In the genomic region with DNA sequence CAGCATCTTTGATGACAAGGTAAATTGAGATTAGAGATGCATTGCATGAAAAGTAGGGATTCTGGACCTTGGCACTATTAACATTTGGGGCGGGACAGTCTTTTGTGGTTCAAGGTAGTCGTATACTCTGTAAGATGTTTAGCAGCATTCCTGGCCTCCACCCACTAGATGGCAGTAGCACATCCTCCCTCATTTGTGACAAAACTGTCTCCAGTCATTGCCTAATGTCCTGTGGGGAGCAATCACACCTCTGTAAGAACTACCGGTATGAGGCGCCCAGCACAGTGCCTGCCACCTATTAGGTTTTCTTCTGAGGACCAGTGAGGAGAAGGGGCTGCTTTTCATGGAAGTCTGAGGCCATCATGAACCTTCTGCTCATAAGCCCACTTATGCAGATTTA, we compare ENCODE assay signal across 9 cellular contexts.
DNase-seq lines count a peak whose midpoint lies in the region; ATAC-seq, FAIRE-seq and TF ChIP-seq lines count a peak whose summit lies in the region.
"Had no signal": no experiment of that assay in that cellular context is flagged by ENCODE, and none has a peak within 500 bp of the region (broad histone marks: within the 10 kb centered on the region; RNA-seq: fewer than 3 reads in every experiment).

No MANE protein-coding gene starts in this region.

- no peak for TF ChIP-seq RAD21 in GM12878 (IDR thresholded peaks at IDR 0.05; ENCODE audit: insufficient read depth, low read depth, low read length)

- H3K9me3 ChIP-seq in GM12878 (replicated peaks; ENCODE audit: control insufficient read depth, insufficient read depth, low read length) (no peaks in the 10 kb centered on the region; the same call in 2 of the 3 replicates), smooth muscle cell (replicated peaks; ENCODE audit: low read depth) (no peaks in the 10 kb centered on the region)
- H3K9me3 ChIP-seq: BLaER1 treated with 17β-estradiol and CSF1 and Interleukin-3, amounts not matched to agents 10 nM and 100 nM had no signal

- peak; percentile 21 for DNase-seq in activated CD4-positive, alpha-beta T cell treated with anti-CD3 and anti-CD28 coated beads for 48 hours
- DNase-seq in activated CD4-positive, alpha-beta T cell treated with anti-CD3 and anti-CD28 coated beads for 1 hour, result no peak
- DNase-seq in Jurkat, Clone E6-1 (ENCODE audit: low read depth, low spot score), result peak; percentile 37
- DNase-seq in GM12878 (ENCODE audit: low read depth, low spot score) (no peak), smooth muscle cell (lab: John Stamatoyannopoulos, UW; ENCODE audit: unreplicated experiment) (no peak), NOMO-1 treated with DMSO at 0.1 percent for 48 hours (lab: John Stamatoyannopoulos, UW; ENCODE audit: unreplicated experiment) (no peak), omental fat pad (ENCODE audit: low spot score) (no peak)

- H3F3A ChIP-seq in smooth muscle cell (ENCODE audit: low read depth), result no peaks in the 10 kb centered on the region

- no peak for FAIRE-seq in GM12878 (lab: Jason Lieb, UNC)

- CTCF ChIA-PET in GM12878 (lab: Yijun Ruan, JAX), result interaction anchor here (1.3 kb wide), 1 partner anchor 237 kb away, joined by 3 read pairs; no protein-coding TSS in a partner anchor

- intact Hi-C loops in GM12878 (cut with micrococcal nuclease; ENCODE audit: unreplicated experiment), result no loop called here

- no peak overlapping the region for H2AFZ ChIP-seq in GM12878 (ENCODE audit: control insufficient read depth, low read depth, low read length)
- H2AFZ ChIP-seq in smooth muscle cell (ENCODE audit: low read depth), result no peak overlapping the region

- 67% methylated on average over 4 of the region's 4 CpGs for WGBS in GM12878 (ENCODE audit: insufficient coverage, insufficient replicate concordance, low lambda C conversion rate, missing lambda C conversion rate)
- WGBS in smooth muscle cell (ENCODE audit: low lambda C conversion rate), result 91% methylated on average over 4 of the region's 4 CpGs

- H4K20me1 ChIP-seq in GM12878 (ENCODE audit: control insufficient read depth, insufficient read depth) (no peaks in the 10 kb centered on the region), smooth muscle cell (ENCODE audit: low read depth) (no peaks in the 10 kb centered on the region)
- H4K20me1 ChIP-seq: BLaER1 treated with 17β-estradiol and CSF1 and Interleukin-3, amounts not matched to agents 10 nM and 100 nM had no signal

- no TSS peak for BruUV-seq in GM12878 (replicated peaks; lab: Mats Ljungman, UMichigan)

- H3K9ac ChIP-seq in GM12878 (ENCODE audit: control insufficient read depth, insufficient read depth, low read length) (no peak overlapping the region), smooth muscle cell (ENCODE audit: low read depth) (no peak overlapping the region)
- H3K9ac ChIP-seq: BLaER1 treated with 17β-estradiol and CSF1 and Interleukin-3, amounts not matched to agents 10 nM and 100 nM had no signal

- H3K79me2 ChIP-seq in GM12878 (ENCODE audit: control insufficient read depth, insufficient read depth, low read length) (no peaks in the 10 kb centered on the region), smooth muscle cell (ENCODE audit: low read depth) (no peaks in the 10 kb centered on the region)

- RAD21 ChIA-PET in GM12878 (lab: Charles Lee; ENCODE audit: unreplicated experiment), result no interaction called here

- POLR2A ChIA-PET in GM12878 (lab: Charles Lee), result no interaction called here

- H3K4me3 ChIP-seq in Jurkat, Clone E6-1 (ENCODE audit: low read length), result no peak overlapping the region
- H3K4me3 ChIP-seq in GM12878 (no peak overlapping the region), smooth muscle cell (no peak overlapping the region)
- H3K4me3 ChIP-seq: BLaER1 treated with 17β-estradiol and CSF1 and Interleukin-3, amounts not matched to agents 10 nM and 100 nM had no signal

- no peaks in the 10 kb centered on the region for H3K27me3 ChIP-seq in GM12878 (replicated peaks in 1 of 2; ENCODE audit: control insufficient read depth in 2 of 2, insufficient read depth in 2 of 2, low read length in 1 of 2)
- no peaks in the 10 kb centered on the region for H3K27me3 ChIP-seq in smooth muscle cell (ENCODE audit: low read depth)
- H3K27me3 ChIP-seq: BLaER1 treated with 17β-estradiol and CSF1 and Interleukin-3, amounts not matched to agents 10 nM and 100 nM had no signal

- TF ChIP-seq POLR2A in GM12878 (IDR thresholded peaks at IDR 0.05; ENCODE audit: low read depth, low read length), result no peak

- H3K27ac ChIP-seq in GM12878 (ENCODE audit: control insufficient read depth, insufficient read depth) (no peak overlapping the region), smooth muscle cell (ENCODE audit: low read depth) (no peak overlapping the region)
- H3K27ac ChIP-seq: BLaER1 treated with 17β-estradiol and CSF1 and Interleukin-3, amounts not matched to agents 10 nM and 100 nM had no signal

- H3K4me1 ChIP-seq in GM12878 (ENCODE audit: control insufficient read depth, insufficient read depth, low read length) (no peaks in the 10 kb centered on the region), smooth muscle cell (ENCODE audit: low read depth) (no peaks in the 10 kb centered on the region)

- in situ Hi-C loops in GM12878 (cut with MboI), result no loop called here

- no peak for TF ChIP-seq EP300 in GM12878 (IDR thresholded peaks at IDR 0.05; ENCODE audit: borderline replicate concordance in 1 of 2, control insufficient read depth in 1 of 2, low read depth in 2 of 2, low read length in 2 of 2)

- no peak overlapping the region for H3K4me2 ChIP-seq in GM12878 (ENCODE audit: control insufficient read depth, insufficient read depth)
- no peak overlapping the region for H3K4me2 ChIP-seq in smooth muscle cell
- H3K4me2 ChIP-seq: BLaER1 treated with 17β-estradiol and CSF1 and Interleukin-3, amounts not matched to agents 10 nM and 100 nM had no signal

- H3K36me3 ChIP-seq in GM12878 (ENCODE audit: control insufficient read depth in 2 of 2, insufficient read depth in 2 of 2, low read length in 1 of 2), result no peaks in the 10 kb centered on the region
- no peaks in the 10 kb centered on the region for H3K36me3 ChIP-seq in smooth muscle cell (ENCODE audit: low read depth)
- H3K36me3 ChIP-seq: BLaER1 treated with 17β-estradiol and CSF1 and Interleukin-3, amounts not matched to agents 10 nM and 100 nM had no signal

- peak; percentile 6 to 22 (median 17); a peak in 2 of 6 replicates for TF ChIP-seq CTCF in GM12878 (IDR thresholded peaks at IDR 0.05 in 2 of 3, conservative IDR thresholded peaks at IDR 0.05 in 1 of 3; ENCODE audit: control insufficient read depth in 2 of 3, extremely low read depth in 1 of 3, insufficient read depth in 1 of 3, low read depth in 3 of 3, low read length in 3 of 3)
- peak; percentile 24 for TF ChIP-seq CTCF in smooth muscle cell (IDR thresholded peaks at IDR 0.05; ENCODE audit: borderline replicate concordance, insufficient read depth, poor library complexity, severe bottlenecking)
- no peak for TF ChIP-seq CTCF in omental fat pad (IDR thresholded peaks at IDR 0.05)

- SMC1A ChIA-PET in GM12878 (lab: Charles Lee; ENCODE audit: uncharacterized antibody, unreplicated experiment), result no interaction called here

- ATAC-seq in GM12878 (no peak), omental fat pad (ENCODE audit: low FRiP score) (no peak), GM18511 (IDR thresholded peaks at IDR 0.05; ENCODE audit: unreplicated experiment) (no peak)

TF ChIP-seq in GM12878, 131 proteins besides CTCF, POLR2A, EP300 and RAD21 (continues in another document):
- TF ChIP-seq ZNF24 (IDR thresholded peaks at IDR 0.05) (no peak), CHD4 (IDR thresholded peaks at IDR 0.05) (no peak), ZNF622 (IDR thresholded peaks at IDR 0.05) (no peak), CEBPB (IDR thresholded peaks at IDR 0.05; ENCODE audit: borderline replicate concordance in 1 of 2, low read depth in 2 of 2, low read length in 2 of 2) (no peak), EGR1 (IDR thresholded peaks at IDR 0.05; ENCODE audit: borderline replicate concordance in 1 of 2, low read depth in 2 of 2, low read length in 2 of 2) (no peak), NFXL1 (IDR thresholded peaks at IDR 0.05; ENCODE audit: borderline replicate concordance) (no peak), IKZF1 (conservative IDR thresholded peaks at IDR 0.05) (no peak), RBBP5 (conservative IDR thresholded peaks at IDR 0.05) (no peak), TAF1 (IDR thresholded peaks at IDR 0.05; ENCODE audit: borderline replicate concordance, low read depth, low read length) (no peak), ESRRA (IDR thresholded peaks at IDR 0.05; ENCODE audit: low read length) (no peak), RFX5 (IDR thresholded peaks at IDR 0.05; ENCODE audit: low read depth, low read length) (no peak), GABPA (IDR thresholded peaks at IDR 0.05; ENCODE audit: low read depth) (no peak), DPF2 (IDR thresholded peaks at IDR 0.05) (no peak)
- TF ChIP-seq, protein P1, sequence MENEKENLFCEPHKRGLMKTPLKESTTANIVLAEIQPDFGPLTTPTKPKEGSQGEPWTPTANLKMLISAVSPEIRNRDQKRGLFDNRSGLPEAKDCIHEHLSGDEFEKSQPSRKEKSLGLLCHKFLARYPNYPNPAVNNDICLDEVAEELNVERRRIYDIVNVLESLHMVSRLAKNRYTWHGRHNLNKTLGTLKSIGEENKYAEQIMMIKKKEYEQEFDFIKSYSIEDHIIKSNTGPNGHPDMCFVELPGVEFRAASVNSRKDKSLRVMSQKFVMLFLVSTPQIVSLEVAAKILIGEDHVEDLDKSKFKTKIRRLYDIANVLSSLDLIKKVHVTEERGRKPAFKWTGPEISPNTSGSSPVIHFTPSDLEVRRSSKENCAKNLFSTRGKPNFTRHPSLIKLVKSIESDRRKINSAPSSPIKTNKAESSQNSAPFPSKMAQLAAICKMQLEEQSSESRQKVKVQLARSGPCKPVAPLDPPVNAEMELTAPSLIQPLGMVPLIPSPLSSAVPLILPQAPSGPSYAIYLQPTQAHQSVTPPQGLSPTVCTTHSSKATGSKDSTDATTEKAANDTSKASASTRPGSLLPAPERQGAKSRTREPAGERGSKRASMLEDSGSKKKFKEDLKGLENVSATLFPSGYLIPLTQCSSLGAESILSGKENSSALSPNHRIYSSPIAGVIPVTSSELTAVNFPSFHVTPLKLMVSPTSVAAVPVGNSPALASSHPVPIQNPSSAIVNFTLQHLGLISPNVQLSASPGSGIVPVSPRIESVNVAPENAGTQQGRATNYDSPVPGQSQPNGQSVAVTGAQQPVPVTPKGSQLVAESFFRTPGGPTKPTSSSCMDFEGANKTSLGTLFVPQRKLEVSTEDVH (IDR thresholded peaks at IDR 0.05; ENCODE audit: low read depth, partially characterized antibody), result no peak
- TF ChIP-seq, protein P2, sequence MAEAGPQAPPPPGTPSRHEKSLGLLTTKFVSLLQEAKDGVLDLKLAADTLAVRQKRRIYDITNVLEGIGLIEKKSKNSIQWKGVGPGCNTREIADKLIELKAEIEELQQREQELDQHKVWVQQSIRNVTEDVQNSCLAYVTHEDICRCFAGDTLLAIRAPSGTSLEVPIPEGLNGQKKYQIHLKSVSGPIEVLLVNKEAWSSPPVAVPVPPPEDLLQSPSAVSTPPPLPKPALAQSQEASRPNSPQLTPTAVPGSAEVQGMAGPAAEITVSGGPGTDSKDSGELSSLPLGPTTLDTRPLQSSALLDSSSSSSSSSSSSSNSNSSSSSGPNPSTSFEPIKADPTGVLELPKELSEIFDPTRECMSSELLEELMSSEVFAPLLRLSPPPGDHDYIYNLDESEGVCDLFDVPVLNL (IDR thresholded peaks at IDR 0.05; ENCODE audit: low read depth, low read length), result no peak

Comparison
In these comparisons a context has a peak if more than half of its experiments do, and no peak if none do; other contexts are left out.
1. DNase-seq: peak in activated CD4-positive, alpha-beta T cell treated with anti-CD3 and anti-CD28 coated beads for 48 hours (single experiment) and Jurkat, Clone E6-1 (single experiment); none in activated CD4-positive, alpha-beta T cell treated with anti-CD3 and anti-CD28 coated beads for 1 hour (single experiment), GM12878 (single experiment), smooth muscle cell (single experiment), NOMO-1 treated with DMSO at 0.1 percent for 48 hours (single experiment) and omental fat pad (single experiment).
2. CTCF ChIP-seq: peak in GM12878 (3 of 3) and smooth muscle cell (single experiment); none in omental fat pad (0 of 3).